Comparison of ENCODE assay signal across 1 cellular context in genomic region chrX:153935326-153935851, GRCh38.
TF ChIP-seq lines count a peak whose summit lies in the region.

No MANE protein-coding gene starts in this region.

TF ChIP-seq in HEK293, 187 proteins besides CTCF, POLR2A, EP300 and RAD21 (continued from another document):
- TF ChIP-seq, protein P1, sequence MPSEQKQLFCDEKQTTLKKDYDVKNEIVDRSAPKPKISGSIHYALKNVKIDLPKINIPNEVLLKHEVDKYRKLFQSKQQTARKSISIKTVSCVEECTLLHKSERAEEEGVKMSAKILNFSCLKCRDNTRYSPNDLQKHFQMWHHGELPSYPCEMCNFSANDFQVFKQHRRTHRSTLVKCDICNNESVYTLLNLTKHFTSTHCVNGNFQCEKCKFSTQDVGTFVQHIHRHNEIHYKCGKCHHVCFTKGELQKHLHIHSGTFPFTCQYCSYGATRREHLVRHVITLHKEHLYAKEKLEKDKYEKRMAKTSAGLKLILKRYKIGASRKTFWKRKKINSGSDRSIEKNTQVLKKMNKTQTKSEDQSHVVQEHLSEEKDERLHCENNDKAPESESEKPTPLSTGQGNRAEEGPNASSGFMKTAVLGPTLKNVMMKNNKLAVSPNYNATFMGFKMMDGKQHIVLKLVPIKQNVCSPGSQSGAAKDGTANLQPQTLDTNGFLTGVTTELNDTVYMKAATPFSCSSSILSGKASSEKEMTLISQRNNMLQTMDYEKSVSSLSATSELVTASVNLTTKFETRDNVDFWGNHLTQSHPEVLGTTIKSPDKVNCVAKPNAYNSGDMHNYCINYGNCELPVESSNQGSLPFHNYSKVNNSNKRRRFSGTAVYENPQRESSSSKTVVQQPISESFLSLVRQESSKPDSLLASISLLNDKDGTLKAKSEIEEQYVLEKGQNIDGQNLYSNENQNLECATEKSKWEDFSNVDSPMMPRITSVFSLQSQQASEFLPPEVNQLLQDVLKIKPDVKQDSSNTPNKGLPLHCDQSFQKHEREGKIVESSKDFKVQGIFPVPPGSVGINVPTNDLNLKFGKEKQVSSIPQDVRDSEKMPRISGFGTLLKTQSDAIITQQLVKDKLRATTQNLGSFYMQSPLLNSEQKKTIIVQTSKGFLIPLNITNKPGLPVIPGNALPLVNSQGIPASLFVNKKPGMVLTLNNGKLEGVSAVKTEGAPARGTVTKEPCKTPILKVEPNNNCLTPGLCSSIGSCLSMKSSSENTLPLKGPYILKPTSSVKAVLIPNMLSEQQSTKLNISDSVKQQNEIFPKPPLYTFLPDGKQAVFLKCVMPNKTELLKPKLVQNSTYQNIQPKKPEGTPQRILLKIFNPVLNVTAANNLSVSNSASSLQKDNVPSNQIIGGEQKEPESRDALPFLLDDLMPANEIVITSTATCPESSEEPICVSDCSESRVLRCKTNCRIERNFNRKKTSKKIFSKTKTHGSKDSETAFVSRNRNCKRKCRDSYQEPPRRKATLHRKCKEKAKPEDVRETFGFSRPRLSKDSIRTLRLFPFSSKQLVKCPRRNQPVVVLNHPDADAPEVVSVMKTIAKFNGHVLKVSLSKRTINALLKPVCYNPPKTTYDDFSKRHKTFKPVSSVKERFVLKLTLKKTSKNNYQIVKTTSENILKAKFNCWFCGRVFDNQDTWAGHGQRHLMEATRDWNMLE (tag by site-specific recombination; conservative IDR thresholded peaks at IDR 0.05; ENCODE audit: low read depth), result no peak
- TF ChIP-seq PATZ1 (tag by site-specific recombination; IDR thresholded peaks at IDR 0.05) (0 out of 2 replicates have a peak, but pooled peaks have one; percentile 14), BCL11B (tag by site-specific recombination; IDR thresholded peaks at IDR 0.05; ENCODE audit: low read depth) (0 out of 2 replicates have a peak, but pooled peaks have one; percentile 12), KLF1 (tag by site-specific recombination; IDR thresholded peaks at IDR 0.05) (peak; percentile 51; the same call in 1 of the 2 replicates), ZNF521 (tag by site-specific recombination; IDR thresholded peaks at IDR 0.05) (no peak), ZNF48 (tag by site-specific recombination; IDR thresholded peaks at IDR 0.05) (no peak)
